In genomic region chr17:81867952-81868673, GRCh38 we compare ENCODE assay signal across 8 cellular contexts. TPM values are rescaled to one million over a fixed set of nuclear protein-coding genes. Genes with fewer than 3 reads are reported as not detected.
DNase-seq lines count a peak whose midpoint lies in the region; ATAC-seq lines count a peak whose summit lies in the region.

No MANE protein-coding gene starts in this region.

- H4K20me1 ChIP-seq in BLaER1, result peaks cover 74% of the 10 kb centered on the region

- H3K27ac Mint-ChIP-seq in activated naive CD8-positive, alpha-beta T cell treated with anti-CD3 and anti-CD28 coated beads, Interleukin-2, amount 10 ng/mL, durations not matched to agents 7 days and 5 days, result peak overlapping the region; percentile 71

- H3K36me3 Mint-ChIP-seq in activated naive CD8-positive, alpha-beta T cell treated with anti-CD3 and anti-CD28 coated beads, Interleukin-2, amount 10 ng/mL, durations not matched to agents 7 days and 5 days, result peaks cover 11% of the 10 kb centered on the region

- H3K9me3 Mint-ChIP-seq in activated naive CD8-positive, alpha-beta T cell treated with anti-CD3 and anti-CD28 coated beads, Interleukin-2, amount 10 ng/mL, durations not matched to agents 7 days and 5 days, result no peaks in the 10 kb centered on the region

- peak overlapping the region; percentile 71 for H3K9ac ChIP-seq in BLaER1
- 0 out of 2 replicates have a peak overlapping the region, but pooled peaks have one; percentile 28 for H3K9ac ChIP-seq in HUES48 (ENCODE audit: low read depth, low read length)
- H3K9ac ChIP-seq in mucosa of stomach (ENCODE audit: low read length), result peak overlapping the region; percentile 41

- H3K9me3 ChIP-seq in BLaER1 (no peaks in the 10 kb centered on the region), HUES48 (ENCODE audit: control insufficient read depth, insufficient read depth, low read length) (no peaks in the 10 kb centered on the region), mucosa of stomach (ENCODE audit: control insufficient read depth, low read length) (no peaks in the 10 kb centered on the region)

- H3K4me2 ChIP-seq in BLaER1, result peak overlapping the region; percentile 83

- peaks cover 27% of the 10 kb centered on the region for H3K4me1 Mint-ChIP-seq in activated naive CD8-positive, alpha-beta T cell treated with anti-CD3 and anti-CD28 coated beads, Interleukin-2, amount 10 ng/mL, durations not matched to agents 7 days and 5 days

- H3K27ac ChIP-seq in BLaER1 (peak overlapping the region; percentile 76), HUES48 (ENCODE audit: low read depth, low read length) (peak overlapping the region; percentile 87)

- H3K27me3 ChIP-seq in BLaER1, result no peaks in the 10 kb centered on the region
- H3K27me3 ChIP-seq in HUES48 (ENCODE audit: control insufficient read depth, insufficient read depth, low read length), result no peaks in the 10 kb centered on the region
- no peaks in the 10 kb centered on the region for H3K27me3 ChIP-seq in mucosa of stomach (ENCODE audit: control insufficient read depth, insufficient read depth, low read length)

- H3K27me3 Mint-ChIP-seq in activated naive CD8-positive, alpha-beta T cell treated with anti-CD3 and anti-CD28 coated beads, Interleukin-2, amount 10 ng/mL, durations not matched to agents 7 days and 5 days, result no peaks in the 10 kb centered on the region

- POLR2A ChIA-PET in activated naive CD8-positive, alpha-beta T cell treated with anti-CD3 and anti-CD28 coated beads, Interleukin-2, amount 10 ng/mL, durations not matched to agents 7 days and 5 days (lab: Charles Lee), result no interaction called here

- peaks cover 65% of the 10 kb centered on the region for H3K36me3 ChIP-seq in BLaER1
- peaks cover 32% of the 10 kb centered on the region for H3K36me3 ChIP-seq in HUES48 (ENCODE audit: control insufficient read depth, insufficient read depth, low read length)
- H3K36me3 ChIP-seq in mucosa of stomach (ENCODE audit: control insufficient read depth, insufficient read depth, low read length), result peaks cover 11% of the 10 kb centered on the region

- no peak for DNase-seq in activated naive CD8-positive, alpha-beta T cell treated with anti-CD3 and anti-CD28 coated beads, Interleukin-2, amount 10 ng/mL, durations not matched to agents 7 days and 5 days
- DNase-seq in NCI-H345 treated with DMSO at 0.1 percent for 48 hours (lab: John Stamatoyannopoulos, UW; ENCODE audit: unreplicated experiment) (no peak), NCI-H774 (lab: John Stamatoyannopoulos, UW) (no peak)

- ATAC-seq in activated naive CD8-positive, alpha-beta T cell treated with anti-CD3 and anti-CD28 coated beads, Interleukin-2, amount 10 ng/mL, durations not matched to agents 7 days and 5 days (ENCODE audit: low read depth), result no peak
- ATAC-seq in HG02852 (IDR thresholded peaks at IDR 0.05; ENCODE audit: unreplicated experiment) (no peak), GM18498 (IDR thresholded peaks at IDR 0.05; ENCODE audit: unreplicated experiment) (no peak)

- H3K4me3 Mint-ChIP-seq in activated naive CD8-positive, alpha-beta T cell treated with anti-CD3 and anti-CD28 coated beads, Interleukin-2, amount 10 ng/mL, durations not matched to agents 7 days and 5 days, result peak overlapping the region; percentile 51

- peaks cover 77% of the 10 kb centered on the region for H3K4me1 ChIP-seq in BLaER1
- peaks cover 26% of the 10 kb centered on the region for H3K4me1 ChIP-seq in HUES48 (ENCODE audit: control insufficient read depth, insufficient read depth, low read length)
- H3K4me1 ChIP-seq in mucosa of stomach (ENCODE audit: control insufficient read depth, insufficient read depth, low read length), result peaks cover 75% of the 10 kb centered on the region

- H3K4me3 ChIP-seq in BLaER1 (no peak overlapping the region), HUES48 (ENCODE audit: low read depth, low read length) (no peak overlapping the region), mucosa of stomach (ENCODE audit: low read length) (no peak overlapping the region)

RNA-seq across cellular contexts. Expression of gene ARHGDIA, which starts 3.0 kb away (rescaled TPM):
- total RNA-seq in activated naive CD8-positive, alpha-beta T cell treated with anti-CD3 and anti-CD28 coated beads, Interleukin-2, amount 10 ng/mL, durations not matched to agents 7 days and 5 days, result 100 to 1,000 TPM; 538 to 539 TPM

RNA-seq across cellular contexts. Expression of gene P4HB, which starts 7.8 kb away (rescaled TPM):
- 100 to 1,000 TPM; 319 to 347 TPM for total RNA-seq in activated naive CD8-positive, alpha-beta T cell treated with anti-CD3 and anti-CD28 coated beads, Interleukin-2, amount 10 ng/mL, durations not matched to agents 7 days and 5 days

RNA-seq across cellular contexts. Expression of gene ALYREF, which starts 23.3 kb away (rescaled TPM):
- total RNA-seq in activated naive CD8-positive, alpha-beta T cell treated with anti-CD3 and anti-CD28 coated beads, Interleukin-2, amount 10 ng/mL, durations not matched to agents 7 days and 5 days, result 100 to 1,000 TPM; 135 to 152 TPM

RNA-seq across cellular contexts. Expression of gene ANAPC11, which starts 23.4 kb away (rescaled TPM):
- total RNA-seq in activated naive CD8-positive, alpha-beta T cell treated with anti-CD3 and anti-CD28 coated beads, Interleukin-2, amount 10 ng/mL, durations not matched to agents 7 days and 5 days, result 100 to 1,000 TPM; 102 to 106 TPM

RNA-seq across cellular contexts. Expression of gene PPP1R27, which starts 33.3 kb away (rescaled TPM):
- not detected for total RNA-seq in activated naive CD8-positive, alpha-beta T cell treated with anti-CD3 and anti-CD28 coated beads, Interleukin-2, amount 10 ng/mL, durations not matched to agents 7 days and 5 days
